ENCODE assay signal across 17 cellular contexts in genomic region chr17:967122-967521, GRCh38. TPM values are rescaled to one million over a fixed set of nuclear protein-coding genes. Genes with fewer than 3 reads are reported as not detected.
A peak's percentile ranks its signal among the peaks of the same experiment; 100 is the strongest.
DNase-seq lines count a peak whose midpoint lies in the region; ATAC-seq, FAIRE-seq and TF ChIP-seq lines count a peak whose summit lies in the region.
"Had no signal": no experiment of that assay in that cellular context is flagged by ENCODE, and none has a peak within 500 bp of the region (broad histone marks: within the 10 kb centered on the region; RNA-seq: fewer than 3 reads in every experiment).

No MANE protein-coding gene starts in this region.

- no peak for TF ChIP-seq CTCF in cardiac muscle cell (IDR thresholded peaks at IDR 0.05; ENCODE audit: low read depth, low read length)
- TF ChIP-seq CTCF in H1 (IDR thresholded peaks at IDR 0.05; ENCODE audit: control extremely low read depth in 1 of 3, insufficient read depth in 1 of 3, low read depth in 1 of 3, low read length in 3 of 3), result no peak
- TF ChIP-seq CTCF in transverse colon (IDR thresholded peaks at IDR 0.05), result no peak
- TF ChIP-seq CTCF in gastrocnemius medialis (IDR thresholded peaks at IDR 0.05 in 4 of 5, conservative IDR thresholded peaks at IDR 0.05 in 1 of 5), result no peak

- peak overlapping the region; percentile 65; the same call in 1 of the 2 replicates for H2BK12ac ChIP-seq in H1 (ENCODE audit: low read depth, low read length)

- H3K56ac ChIP-seq in H1 (replicated peaks; ENCODE audit: insufficient read length, low read depth, low read length), result no peak overlapping the region

- no peak overlapping the region for H4K91ac ChIP-seq in H1 (replicated peaks; ENCODE audit: insufficient read length, low read length)

- WGBS in H1 (ENCODE audit: extremely low coverage in 1 of 2, insufficient coverage in 1 of 2, insufficient read length in 1 of 2, insufficient replicate concordance in 2 of 2, low coverage in 1 of 2, low lambda C conversion rate in 2 of 2, missing lambda C conversion rate in 1 of 2), 2 experiments, result 94% methylated on average over 9 of the region's 9 CpGs; no CpG with 5 or more reads in 1 of the 2 experiments
- WGBS in transverse colon (ENCODE audit: low coverage in 1 of 2), 2 donors, result 86% methylated on average over 9 of the region's 9 CpGs; no CpG with 5 or more reads in 1 of the 2 donors

- no peak for FAIRE-seq in H1 (lab: Jason Lieb, UNC)

- H4K8ac ChIP-seq in H1 (ENCODE audit: extremely low read depth, insufficient read depth, low read length), result no peak overlapping the region; the same call in 1 of the 2 replicates

- no peak overlapping the region; the same call in 1 of the 2 replicates for H3K18ac ChIP-seq in H1 (ENCODE audit: extremely low read depth, low read length)

- intact Hi-C loops in left ventricle myocardium superior (cut with micrococcal nuclease) (no loop called here), transverse colon (cut with DNase I; ENCODE audit: low total_unique reads) (no loop called here), gastrocnemius medialis (cut with DNase I; ENCODE audit: low total_unique reads) (no loop called here)

- no peak overlapping the region for H2AFZ ChIP-seq in H1 (ENCODE audit: low read length)

- in situ Hi-C loops in transverse colon (cut with MboI; ENCODE audit: low pct_ligation_motif_present in 1 of 4, low pct_unique_long_range_greater_than_20kb in 1 of 4, low sequenced_read_pairs in 3 of 4) (no loop called here), gastrocnemius medialis (cut with MboI; ENCODE audit: low sequenced_read_pairs in 4 of 4) (no loop called here)

- no peak overlapping the region for H3K4ac ChIP-seq in H1 (replicated peaks; ENCODE audit: insufficient read length, low read depth, low read length)

- peak overlapping the region; percentile 67 for H3K27ac ChIP-seq in cardiac muscle cell
- no peak overlapping the region for H3K27ac ChIP-seq in H1 (ENCODE audit: low read depth, low read length)
- H3K27ac ChIP-seq in muscle layer of colon (ENCODE audit: low read depth, low read length), result peak overlapping the region; percentile 63
- peak overlapping the region; percentile 2 to 82 (median 44) for H3K27ac ChIP-seq in transverse colon
- no peak overlapping the region for H3K27ac ChIP-seq in gastrocnemius medialis

- TF ChIP-seq RAD21 in H1 (IDR thresholded peaks at IDR 0.05 in 1 of 2, conservative IDR thresholded peaks at IDR 0.05 in 1 of 2; ENCODE audit: low read depth in 2 of 2, low read length in 2 of 2), result no peak

- no peak for DNase-seq in cardiac muscle cell (ENCODE audit: low read depth in 1 of 2, low spot score in 1 of 2)
- no peak for DNase-seq in left ventricle myocardium superior
- DNase-seq in H1 (ENCODE audit: low read depth in 1 of 2, low spot score in 2 of 2), result no peak
- DNase-seq in transverse colon, result no peak
- DNase-seq in gastrocnemius medialis, result no peak
- no peak for DNase-seq in germinal center (ENCODE audit: low spot score)
- DNase-seq in NCI-H446 treated with DMSO at 0.1 percent for 48 hours (lab: John Stamatoyannopoulos, UW), result no peak
- DNase-seq: 8988T; CD4-positive, alpha-beta T cell; GF-D8; H7; MM.1S; NCI-H1092 treated with DMSO at 0.1 percent for 48 hours; NCI-H2081 treated with DMSO at 0.1 percent for 48 hours; NCI-H510A; NCI-H748 treated with DMSO at 0.1 percent for 48 hours had no signal

- H3K4me1 ChIP-seq in cardiac muscle cell (ENCODE audit: low read depth) (peaks cover 59% of the 10 kb centered on the region), H1 (replicated peaks in 1 of 4; ENCODE audit: control insufficient read depth in 3 of 4, insufficient read depth in 4 of 4, low read length in 3 of 4) (peaks cover 9 to 37% (median 30%) of the 10 kb centered on the region in 4 experiments), muscle layer of colon (ENCODE audit: insufficient read depth, low read length) (peaks cover 64% of the 10 kb centered on the region), transverse colon (peaks cover 0 to 20% (median 2%) of the 10 kb centered on the region in 4 donors), gastrocnemius medialis (peaks cover 17 to 40% of the 10 kb centered on the region in 2 donors)

- ATAC-seq in left ventricle myocardium superior (no peak), gastrocnemius medialis (no peak)

- no peaks in the 10 kb centered on the region for H3K23me2 ChIP-seq in H1 (ENCODE audit: low read depth, low read length)

- H3K79me1 ChIP-seq in H1 (ENCODE audit: low read depth, low read length), result peaks cover 20% of the 10 kb centered on the region

- TF ChIP-seq POLR2A in H1 (IDR thresholded peaks at IDR 0.05; ENCODE audit: control extremely low read depth in 1 of 2, low read depth in 2 of 2, low read length in 2 of 2), result no peak
- no peak for TF ChIP-seq POLR2A in transverse colon (IDR thresholded peaks at IDR 0.05)
- no peak for TF ChIP-seq POLR2A in gastrocnemius medialis (IDR thresholded peaks at IDR 0.05)

- H2BK120ac ChIP-seq in H1 (replicated peaks; ENCODE audit: low read depth, low read length), result no peak overlapping the region

- peaks cover 17 to 89% of the 10 kb centered on the region in 2 experiments for H3K79me2 ChIP-seq in H1 (ENCODE audit: control insufficient read depth in 1 of 2, insufficient read depth in 2 of 2, low read length in 2 of 2)

- H3K36me3 ChIP-seq in cardiac muscle cell (no peaks in the 10 kb centered on the region), H1 (ENCODE audit: control insufficient read depth in 2 of 4, insufficient read depth in 4 of 4, low read length in 3 of 4) (no peaks in the 10 kb centered on the region; a peak in 2 of 8 replicates), muscle layer of colon (ENCODE audit: insufficient read depth, low read length) (no peaks in the 10 kb centered on the region), transverse colon (no peaks in the 10 kb centered on the region), gastrocnemius medialis (no peaks in the 10 kb centered on the region)

- H2BK20ac ChIP-seq in H1 (ENCODE audit: low read length), result no peak overlapping the region

- CTCF ChIA-PET in H1 (lab: Charles Lee; ENCODE audit: partially characterized antibody), result interaction anchor here (0.6 to 2.0 kb wide), 5 partner anchors 12 to 158 kb away, joined by 3 to 7 read pairs (median 3); partner anchors contain the start of gene NXN

- H3K9ac ChIP-seq in H1 (replicated peaks in 1 of 4; ENCODE audit: extremely low read depth in 1 of 4, low read depth in 3 of 4, low read length in 3 of 4) (no peak overlapping the region), muscle layer of colon (ENCODE audit: low read length) (no peak overlapping the region)

- TF ChIP-seq EP300 in H1 (IDR thresholded peaks at IDR 0.05; ENCODE audit: borderline replicate concordance in 1 of 2, low read depth in 2 of 2, low read length in 2 of 2) (no peak), transverse colon (IDR thresholded peaks at IDR 0.05; ENCODE audit: low read depth) (no peak)

- no peak overlapping the region for H3K4me2 ChIP-seq in H1 (ENCODE audit: insufficient read depth in 1 of 2, low read depth in 2 of 2, low read length in 2 of 2)

- H3K9me3 ChIP-seq in cardiac muscle cell (ENCODE audit: low read depth), result no peaks in the 10 kb centered on the region
- no peaks in the 10 kb centered on the region for H3K9me3 ChIP-seq in H1 (ENCODE audit: insufficient read depth in 2 of 2, low read depth in 1 of 2, low read length in 1 of 2)
- H3K9me3 ChIP-seq in muscle layer of colon (ENCODE audit: low read length), result no peaks in the 10 kb centered on the region
- no peaks in the 10 kb centered on the region for H3K9me3 ChIP-seq in transverse colon
- no peaks in the 10 kb centered on the region for H3K9me3 ChIP-seq in gastrocnemius medialis

- no peak overlapping the region for H4K5ac ChIP-seq in H1 (ENCODE audit: insufficient read length, low read depth, low read length)

- H3K23ac ChIP-seq in H1 (ENCODE audit: insufficient read length), result no peak overlapping the region

- no peak overlapping the region for H3K4me3 ChIP-seq in cardiac muscle cell
- H3K4me3 ChIP-seq in H1 (ENCODE audit: extremely low read depth in 1 of 4, insufficient read depth in 2 of 4, low read depth in 3 of 4, low read length in 4 of 4), result no peak overlapping the region
- H3K4me3 ChIP-seq in muscle layer of colon (ENCODE audit: low read depth in 1 of 2, low read length in 2 of 2), result no peak overlapping the region
- no peak overlapping the region for H3K4me3 ChIP-seq in transverse colon
- H3K4me3 ChIP-seq in gastrocnemius medialis, result no peak overlapping the region

- POLR2A ChIA-PET in H1 (lab: Charles Lee; ENCODE audit: partially characterized antibody), result interaction anchor here (0.9 to 1.4 kb wide), 3 partner anchors 13 to 186 kb away, joined by 3 to 5 read pairs (median 4); partner anchors contain the start of gene NXN

- no peaks in the 10 kb centered on the region for H3K27me3 ChIP-seq in cardiac muscle cell
- H3K27me3 ChIP-seq in H1 (replicated peaks in 1 of 4; ENCODE audit: control insufficient read depth in 3 of 4, extremely low read depth in 1 of 4, insufficient read depth in 3 of 4, low read length in 3 of 4), result no peaks in the 10 kb centered on the region
- H3K27me3 ChIP-seq in muscle layer of colon (ENCODE audit: control insufficient read depth in 1 of 2, insufficient read depth in 2 of 2, low read length in 2 of 2), result no peaks in the 10 kb centered on the region
- peaks cover 27% of the 10 kb centered on the region for H3K27me3 ChIP-seq in transverse colon
- H3K27me3 ChIP-seq in gastrocnemius medialis, result no peaks in the 10 kb centered on the region

- 0 out of 2 replicates have a peak overlapping the region, but pooled peaks have one; percentile 46 for H2BK15ac ChIP-seq in H1 (ENCODE audit: low read length)

- no peak overlapping the region for H2BK5ac ChIP-seq in H1 (ENCODE audit: low read depth, low read length)

- no peak overlapping the region for H3K14ac ChIP-seq in H1 (ENCODE audit: insufficient read length)

- H4K20me1 ChIP-seq in H1 (replicated peaks in 1 of 2; ENCODE audit: control insufficient read depth in 1 of 2, insufficient read depth in 2 of 2, low read length in 2 of 2), result peaks cover 7 to 13% of the 10 kb centered on the region in 2 experiments

- peak overlapping the region; percentile 24; the same call in 1 of the 2 replicates for H2AK5ac ChIP-seq in H1 (ENCODE audit: low read depth, low read length)

RNA-seq across cellular contexts. Expression of gene NXN, which starts 12.5 kb away (rescaled TPM):
- total RNA-seq in cardiac muscle cell, result 107 and 122 TPM in 2 replicates
- polyA plus RNA-seq in cardiac muscle cell, result 120 and 128 TPM in 2 replicates
- 18.9 TPM for total RNA-seq in left ventricle myocardium superior
- total RNA-seq in H1 (2021; fragmentation: NEBNext Ultra II Directional; extraction: Animal tissue kit (Norgen Biotek cat#: 25700)), result 88.4 and 94.1 TPM in 2 replicates
- polyA plus RNA-seq in H1 (2011; rRNA removed), result 107 and 205 TPM in 2 replicates
- polyA plus RNA-seq in H1 (2011; cell fraction: cytosol; rRNA removed), result 64.0 TPM
- 91.0 TPM for polyA plus RNA-seq in H1 (2011; cell fraction: nucleus; rRNA removed)
- 66.9 to 74.9 TPM (median 72.0 TPM) in 4 replicates for polyA plus RNA-seq in H1 (2012, experiment 1 of 2)
- polyA plus RNA-seq in H1 (2012, experiment 2 of 2), result 66.3 TPM
- polyA plus RNA-seq in H1 (2013, experiment 1 of 2), result 53.1 TPM
- 63.6 TPM for polyA plus RNA-seq in H1 (2013, experiment 2 of 2)
- polyA minus RNA-seq in H1 (2011; rRNA and poly(A)+ RNA removed), result 85.6 and 114 TPM in 2 replicates
- polyA minus RNA-seq in H1 (2011; cell fraction: cytosol; rRNA and poly(A)+ RNA removed), result 74.2 TPM
- polyA minus RNA-seq in H1 (2011; cell fraction: nucleus; rRNA and poly(A)+ RNA removed), result 46.8 TPM
- total RNA-seq in transverse colon, result 100 to 1,000 TPM in 1 of 4 donors, 10 to 100 TPM in 3; 10.6 to 222 (median 13.8) TPM
- total RNA-seq in gastrocnemius medialis, result 10 to 100 TPM; 55.6 to 86.4 (median 62.7) TPM

RNA-seq across cellular contexts. Expression of gene TIMM22, which starts 29.8 kb away (rescaled TPM):
- 26.8 and 28.4 TPM in 2 replicates for total RNA-seq in cardiac muscle cell
- polyA plus RNA-seq in cardiac muscle cell, result 33.1 and 34.7 TPM in 2 replicates
- total RNA-seq in left ventricle myocardium superior, result 15.8 TPM
- 17.2 and 17.4 TPM in 2 replicates for total RNA-seq in H1 (2021; fragmentation: NEBNext Ultra II Directional; extraction: Animal tissue kit (Norgen Biotek cat#: 25700))
- polyA plus RNA-seq in H1 (2011; rRNA removed), result 13.4 and 13.8 TPM in 2 replicates
- polyA plus RNA-seq in H1 (2011; cell fraction: cytosol; rRNA removed), result 14.0 TPM
- 13.2 TPM for polyA plus RNA-seq in H1 (2011; cell fraction: nucleus; rRNA removed)
- polyA plus RNA-seq in H1 (2012, experiment 1 of 2), result 16.6 to 18.0 TPM (median 16.9 TPM) in 4 replicates
- polyA plus RNA-seq in H1 (2012, experiment 2 of 2), result 20.1 TPM
- 11.2 TPM for polyA plus RNA-seq in H1 (2013, experiment 1 of 2)
- polyA plus RNA-seq in H1 (2013, experiment 2 of 2), result 11.6 TPM
- 11.7 and 14.6 TPM in 2 replicates for polyA minus RNA-seq in H1 (2011; rRNA and poly(A)+ RNA removed)
- 7.2 TPM for polyA minus RNA-seq in H1 (2011; cell fraction: cytosol; rRNA and poly(A)+ RNA removed)
- 18.9 TPM for polyA minus RNA-seq in H1 (2011; cell fraction: nucleus; rRNA and poly(A)+ RNA removed)
- total RNA-seq in transverse colon, result 10 to 100 TPM; 10.5 to 17.6 (median 12.1) TPM
- 10 to 100 TPM; 14.4 to 16.1 (median 15.3) TPM for total RNA-seq in gastrocnemius medialis

Comparison
In these comparisons a context has a peak if more than half of its experiments do, and no peak if none do; other contexts are left out.
1. H3K27ac ChIP-seq: peak in cardiac muscle cell (single experiment), muscle layer of colon (single experiment) and transverse colon (4 of 4); none in H1 (single experiment) and gastrocnemius medialis (0 of 4).